In the genomic region with DNA sequence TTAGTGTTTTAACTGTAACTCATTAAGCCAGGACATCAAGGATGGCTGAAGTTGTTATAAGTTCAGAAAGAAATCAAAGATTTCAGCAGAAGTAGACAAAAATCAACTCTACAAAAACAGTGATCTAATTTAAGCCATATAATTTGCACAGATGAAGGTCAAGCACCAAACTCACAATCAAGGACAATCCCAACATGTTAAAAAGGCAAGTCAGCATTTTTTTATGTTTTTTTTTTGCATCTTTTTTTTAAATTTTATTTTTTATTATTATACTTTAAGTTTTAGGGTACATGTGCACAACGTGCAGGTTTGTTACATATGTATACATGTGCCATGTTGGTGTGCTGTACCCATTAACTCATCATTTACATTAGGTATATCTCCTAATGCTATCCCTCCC, we compare ENCODE assay signal across 3 cellular contexts.
A peak's percentile ranks its signal among the peaks of the same experiment; 100 is the strongest.
TF ChIP-seq lines count a peak whose summit lies in the region.

No MANE protein-coding gene starts in this region.

TF ChIP-seq in A549, 52 proteins besides CTCF, POLR2A, EP300 and RAD21:
- peak; percentile 89 for TF ChIP-seq MAFK (IDR thresholded peaks at IDR 0.05; ENCODE audit: partially characterized antibody)
TF ChIP-seq in A549: peak in this region for 1; not testable (repeated sequence) for 51.

TF ChIP-seq in K562, 482 proteins besides CTCF, POLR2A, EP300 and RAD21:
- TF ChIP-seq MAFK (IDR thresholded peaks at IDR 0.05; ENCODE audit: low read length), result peak; percentile 85
- peak; percentile 96 for TF ChIP-seq ZNF316 (IDR thresholded peaks at IDR 0.05)
- peak; percentile 89 for TF ChIP-seq C11orf30 (IDR thresholded peaks at IDR 0.05; ENCODE audit: low read depth)
- TF ChIP-seq MAFG (tag; conservative IDR thresholded peaks at IDR 0.05), result peak; percentile 88
- peak; percentile 89 for TF ChIP-seq MAFF (IDR thresholded peaks at IDR 0.05; ENCODE audit: low read length)

TF ChIP-seq in HepG2, 621 proteins besides CTCF, POLR2A, EP300 and RAD21:
- peak; percentile 93 to 94 for TF ChIP-seq MAFK (conservative IDR thresholded peaks at IDR 0.05 in 1 of 2, IDR thresholded peaks at IDR 0.05 in 1 of 2; ENCODE audit: low read length in 2 of 2)
- peak; percentile 93 for TF ChIP-seq MAFF (IDR thresholded peaks at IDR 0.05; ENCODE audit: low read depth, low read length)
